In the genomic region with DNA sequence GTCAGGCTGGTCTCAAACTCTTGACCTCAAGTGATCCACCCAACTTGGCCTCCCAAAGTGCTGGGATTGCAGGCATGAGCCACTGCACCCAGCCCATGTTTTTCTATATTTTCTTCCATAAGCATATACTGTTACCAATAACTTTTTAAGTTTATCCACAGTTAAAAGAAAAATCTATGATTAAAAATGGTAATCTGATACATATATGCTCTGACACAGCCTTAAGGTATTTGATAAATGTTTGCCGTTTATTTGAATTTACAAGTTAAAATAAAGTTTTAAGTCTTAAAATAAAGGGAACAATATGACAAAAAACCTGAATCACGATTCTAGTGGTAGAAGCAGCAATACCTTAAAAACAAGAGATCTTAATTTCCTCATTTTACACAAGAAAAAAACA, we compare ENCODE assay signal across 1 cellular context.
TF ChIP-seq lines count a peak whose summit lies in the region.

No MANE protein-coding gene starts in this region.

TF ChIP-seq in IMR-90, 13 proteins besides CTCF, POLR2A, EP300 and RAD21:
- TF ChIP-seq NFE2L2 (IDR thresholded peaks at IDR 0.05; ENCODE audit: low read depth, low read length) (no peak), CEBPB (IDR thresholded peaks at IDR 0.05; ENCODE audit: low read depth, low read length) (no peak)
